8 cellular contexts compared by ENCODE assay signal in genomic region chr10:34780818-34781380, GRCh38. TPM values are rescaled to one million over a fixed set of nuclear protein-coding genes. Genes with fewer than 3 reads are reported as not detected.
DNase-seq lines count a peak whose midpoint lies in the region; ATAC-seq and TF ChIP-seq lines count a peak whose summit lies in the region.

No MANE protein-coding gene starts in this region.

- intact Hi-C loops in aorta (cut with DNase I) (no loop called here), colonic mucosa (cut with DNase I) (no loop called here)

- H3K27me3 ChIP-seq in SJSA1 (replicated peaks) (no peaks in the 10 kb centered on the region), aorta (ENCODE audit: control insufficient read depth in 1 of 2, insufficient read depth in 2 of 2, low read length in 1 of 2) (no peaks in the 10 kb centered on the region), colonic mucosa (no peaks in the 10 kb centered on the region)

- H3K36me3 ChIP-seq in SJSA1 (no peaks in the 10 kb centered on the region), aorta (ENCODE audit: control insufficient read depth in 1 of 2, insufficient read depth in 2 of 2, low read length in 1 of 2) (no peaks in the 10 kb centered on the region), colonic mucosa (no peaks in the 10 kb centered on the region)

- DNase-seq in A172 (ENCODE audit: low spot score) (peak; percentile 66), SJSA1 (ENCODE audit: low read depth in 1 of 2, low spot score in 2 of 2) (peak in 1 of 2 experiments; percentile 56), iris pigment epithelial cell (ENCODE audit: low read depth) (peak; percentile 60), aorta (peak in 1 of 2 donors; percentile 56), Ammon's horn (ENCODE audit: low spot score) (no peak), colonic mucosa (no peak)

- peaks cover 36% of the 10 kb centered on the region for H3K4me1 ChIP-seq in SJSA1 (replicated peaks)
- H3K4me1 ChIP-seq in aorta (ENCODE audit: control insufficient read depth in 1 of 2, insufficient read depth in 2 of 2, low read length in 2 of 2), result peaks cover under 1 to 2% of the 10 kb centered on the region in 2 donors
- peaks cover 5% of the 10 kb centered on the region for H3K4me1 ChIP-seq in colonic mucosa

- H3K9me3 ChIP-seq in SJSA1 (replicated peaks) (no peaks in the 10 kb centered on the region), aorta (ENCODE audit: control insufficient read depth, low read length) (no peaks in the 10 kb centered on the region), colonic mucosa (no peaks in the 10 kb centered on the region)

- ATAC-seq in GM18870 (IDR thresholded peaks at IDR 0.05; ENCODE audit: unreplicated experiment) (peak; percentile 71), HG02973 (IDR thresholded peaks at IDR 0.05; ENCODE audit: unreplicated experiment) (peak; percentile 69), aorta (ENCODE audit: low FRiP score) (peak; percentile 64)

- H3K4me3 ChIP-seq in SJSA1 (peak overlapping the region; percentile 14), aorta (ENCODE audit: low read length in 2 of 2) (no peak overlapping the region), colonic mucosa (no peak overlapping the region)

- WGBS in aorta, 2 donors, result 4 to 5% methylated on average over 11 of the region's 11 CpGs

- TF ChIP-seq CTCF in colonic mucosa (IDR thresholded peaks at IDR 0.05), result no peak

- H3K27ac ChIP-seq in SJSA1, result peak overlapping the region; percentile 64
- H3K27ac ChIP-seq in aorta (ENCODE audit: low read depth in 1 of 2, low read length in 2 of 2), result no peak overlapping the region
- H3K27ac ChIP-seq in colonic mucosa, result no peak overlapping the region

- peak overlapping the region in 1 of 2 donors; percentile 14 for H3K9ac ChIP-seq in colonic mucosa (ENCODE audit: low read depth in 2 of 2, low read length in 2 of 2)

RNA-seq across cellular contexts. Expression of gene PARD3, which starts 34.2 kb away (rescaled TPM):
- 48.3 and 52.9 TPM in 2 replicates for total RNA-seq in A172 (2014; rRNA removed; shearing (Covaris generic))
- 52.1 and 54.0 TPM in 2 replicates for total RNA-seq in SJSA1 (2014; rRNA removed; shearing (Covaris generic))
- total RNA-seq in aorta (10 to 100 TPM; 27.7 to 33.0 TPM), colonic mucosa (10 to 100 TPM; 41.7 to 48.8 TPM)
- polyA plus RNA-seq in aorta, result 10 to 100 TPM in 1 of 2 donors, 1 to 10 TPM in 1; 6.4 to 29.7 TPM

Comparison
In these comparisons a context has a peak if more than half of its experiments do, and no peak if none do; other contexts are left out.
1. DNase-seq: peak in A172 (single experiment) and iris pigment epithelial cell (single experiment); none in Ammon's horn (single experiment) and colonic mucosa (single experiment).
2. Peak in every context shown above with its lines, with median percentiles within 50 percentile points of each other: ATAC-seq.